In the genomic region with DNA sequence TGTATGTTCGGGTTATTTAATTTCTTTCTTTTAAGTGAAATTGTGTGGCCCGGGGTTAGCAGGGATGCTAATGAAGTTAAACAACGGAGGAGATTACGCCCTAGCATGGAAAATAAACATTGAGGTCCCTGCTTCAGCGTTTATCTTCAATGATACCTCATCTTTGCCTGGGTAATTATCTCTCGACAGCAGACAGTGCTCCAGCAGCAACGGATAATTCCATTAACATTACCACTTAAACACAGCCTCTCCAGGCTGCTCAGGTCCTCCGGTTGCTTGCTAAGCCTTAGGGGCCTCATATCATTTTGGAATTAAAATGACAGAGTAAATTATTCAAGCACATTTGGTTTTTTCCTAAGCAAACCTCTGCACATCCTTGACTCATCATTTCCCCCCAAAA, we compare ENCODE assay signal across 1 cellular context.
TF ChIP-seq lines count a peak whose summit lies in the region.

No MANE protein-coding gene starts in this region.

TF ChIP-seq in K562, 482 proteins besides CTCF, POLR2A, EP300 and RAD21 (continued from another document and continues in another):
- TF ChIP-seq, protein P1, sequence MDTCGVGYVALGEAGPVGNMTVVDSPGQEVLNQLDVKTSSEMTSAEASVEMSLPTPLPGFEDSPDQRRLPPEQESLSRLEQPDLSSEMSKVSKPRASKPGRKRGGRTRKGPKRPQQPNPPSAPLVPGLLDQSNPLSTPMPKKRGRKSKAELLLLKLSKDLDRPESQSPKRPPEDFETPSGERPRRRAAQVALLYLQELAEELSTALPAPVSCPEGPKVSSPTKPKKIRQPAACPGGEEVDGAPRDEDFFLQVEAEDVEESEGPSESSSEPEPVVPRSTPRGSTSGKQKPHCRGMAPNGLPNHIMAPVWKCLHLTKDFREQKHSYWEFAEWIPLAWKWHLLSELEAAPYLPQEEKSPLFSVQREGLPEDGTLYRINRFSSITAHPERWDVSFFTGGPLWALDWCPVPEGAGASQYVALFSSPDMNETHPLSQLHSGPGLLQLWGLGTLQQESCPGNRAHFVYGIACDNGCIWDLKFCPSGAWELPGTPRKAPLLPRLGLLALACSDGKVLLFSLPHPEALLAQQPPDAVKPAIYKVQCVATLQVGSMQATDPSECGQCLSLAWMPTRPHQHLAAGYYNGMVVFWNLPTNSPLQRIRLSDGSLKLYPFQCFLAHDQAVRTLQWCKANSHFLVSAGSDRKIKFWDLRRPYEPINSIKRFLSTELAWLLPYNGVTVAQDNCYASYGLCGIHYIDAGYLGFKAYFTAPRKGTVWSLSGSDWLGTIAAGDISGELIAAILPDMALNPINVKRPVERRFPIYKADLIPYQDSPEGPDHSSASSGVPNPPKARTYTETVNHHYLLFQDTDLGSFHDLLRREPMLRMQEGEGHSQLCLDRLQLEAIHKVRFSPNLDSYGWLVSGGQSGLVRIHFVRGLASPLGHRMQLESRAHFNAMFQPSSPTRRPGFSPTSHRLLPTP (IDR thresholded peaks at IDR 0.05; ENCODE audit: borderline replicate concordance, extremely low read depth, insufficient read length): no peak
- TF ChIP-seq ZNF263 (CRISPR knock-in tag; IDR thresholded peaks at IDR 0.05; ENCODE audit: borderline replicate concordance) (no peak; the same call in 1 of the 2 replicates), FIP1L1 (IDR thresholded peaks at IDR 0.05; ENCODE audit: low read depth, low read length, poor library complexity, severe bottlenecking) (no peak), TCF7L2 (IDR thresholded peaks at IDR 0.05; ENCODE audit: low read depth, low read length) (no peak), CREB1 (IDR thresholded peaks at IDR 0.05) (no peak), CREB1 (CRISPR knock-in tag; IDR thresholded peaks at IDR 0.05) (no peak), BDP1 (IDR thresholded peaks at IDR 0.05; ENCODE audit: insufficient read depth, insufficient read length) (no peak), ASH1L (IDR thresholded peaks at IDR 0.05; ENCODE audit: borderline replicate concordance, low read depth, partially characterized antibody) (no peak), ZNF76 (CRISPR knock-in tag; IDR thresholded peaks at IDR 0.05; ENCODE audit: borderline replicate concordance) (no peak), HSF4 (CRISPR knock-in tag; IDR thresholded peaks at IDR 0.05; ENCODE audit: borderline replicate concordance) (no peak), HIVEP1 (CRISPR knock-in tag; IDR thresholded peaks at IDR 0.05) (no peak), PYGO2 (tag; IDR thresholded peaks at IDR 0.05) (no peak), RFX1 (IDR thresholded peaks at IDR 0.05) (peak; percentile 70), NR3C1 (CRISPR knock-in tag; IDR thresholded peaks at IDR 0.05) (no peak), EWSR1 (IDR thresholded peaks at IDR 0.05; ENCODE audit: borderline replicate concordance, low read depth, partially characterized antibody) (no peak), ZFP30 (CRISPR knock-in tag; IDR thresholded peaks at IDR 0.05; ENCODE audit: borderline replicate concordance) (no peak), SP1 (CRISPR knock-in tag; IDR thresholded peaks at IDR 0.05) (no peak), ZNF174 (CRISPR knock-in tag; IDR thresholded peaks at IDR 0.05) (no peak), ZBED1 (IDR thresholded peaks at IDR 0.05) (no peak), NRF1 (conservative IDR thresholded peaks at IDR 0.05 in 1 of 2, IDR thresholded peaks at IDR 0.05 in 1 of 2) (0 out of 4 replicates have a peak, but pooled peaks of 1 of the 2 experiments have one; percentile 23), ZBTB7A (IDR thresholded peaks at IDR 0.05; ENCODE audit: borderline replicate concordance, control insufficient read depth, low read depth, low read length) (no peak), BHLHE40 (IDR thresholded peaks at IDR 0.05; ENCODE audit: low read length) (no peak), CSDE1 (IDR thresholded peaks at IDR 0.05) (no peak), MAZ (CRISPR knock-in tag; conservative IDR thresholded peaks at IDR 0.05 in 1 of 2, IDR thresholded peaks at IDR 0.05 in 1 of 2) (no peak), FOXM1 (IDR thresholded peaks at IDR 0.05; ENCODE audit: low read depth) (peak; percentile 47; the same call in 1 of the 2 replicates), FOXM1 (CRISPR knock-in tag; IDR thresholded peaks at IDR 0.05; ENCODE audit: low read depth) (no peak), ZNF830 (CRISPR knock-in tag; IDR thresholded peaks at IDR 0.05) (no peak), ZNF41 (CRISPR knock-in tag; conservative IDR thresholded peaks at IDR 0.05) (no peak), CHD4 (IDR thresholded peaks at IDR 0.05; ENCODE audit: insufficient read depth, insufficient replicate concordance, low read depth, low read length, poor library complexity, severe bottlenecking) (no peak), CEBPG (CRISPR knock-in tag; IDR thresholded peaks at IDR 0.05) (no peak), CEBPG (tag; conservative IDR thresholded peaks at IDR 0.05 in 1 of 2, IDR thresholded peaks at IDR 0.05 in 1 of 2) (no peak), FOXJ3 (CRISPR knock-in tag; IDR thresholded peaks at IDR 0.05) (no peak)
- TF ChIP-seq, protein P2, sequence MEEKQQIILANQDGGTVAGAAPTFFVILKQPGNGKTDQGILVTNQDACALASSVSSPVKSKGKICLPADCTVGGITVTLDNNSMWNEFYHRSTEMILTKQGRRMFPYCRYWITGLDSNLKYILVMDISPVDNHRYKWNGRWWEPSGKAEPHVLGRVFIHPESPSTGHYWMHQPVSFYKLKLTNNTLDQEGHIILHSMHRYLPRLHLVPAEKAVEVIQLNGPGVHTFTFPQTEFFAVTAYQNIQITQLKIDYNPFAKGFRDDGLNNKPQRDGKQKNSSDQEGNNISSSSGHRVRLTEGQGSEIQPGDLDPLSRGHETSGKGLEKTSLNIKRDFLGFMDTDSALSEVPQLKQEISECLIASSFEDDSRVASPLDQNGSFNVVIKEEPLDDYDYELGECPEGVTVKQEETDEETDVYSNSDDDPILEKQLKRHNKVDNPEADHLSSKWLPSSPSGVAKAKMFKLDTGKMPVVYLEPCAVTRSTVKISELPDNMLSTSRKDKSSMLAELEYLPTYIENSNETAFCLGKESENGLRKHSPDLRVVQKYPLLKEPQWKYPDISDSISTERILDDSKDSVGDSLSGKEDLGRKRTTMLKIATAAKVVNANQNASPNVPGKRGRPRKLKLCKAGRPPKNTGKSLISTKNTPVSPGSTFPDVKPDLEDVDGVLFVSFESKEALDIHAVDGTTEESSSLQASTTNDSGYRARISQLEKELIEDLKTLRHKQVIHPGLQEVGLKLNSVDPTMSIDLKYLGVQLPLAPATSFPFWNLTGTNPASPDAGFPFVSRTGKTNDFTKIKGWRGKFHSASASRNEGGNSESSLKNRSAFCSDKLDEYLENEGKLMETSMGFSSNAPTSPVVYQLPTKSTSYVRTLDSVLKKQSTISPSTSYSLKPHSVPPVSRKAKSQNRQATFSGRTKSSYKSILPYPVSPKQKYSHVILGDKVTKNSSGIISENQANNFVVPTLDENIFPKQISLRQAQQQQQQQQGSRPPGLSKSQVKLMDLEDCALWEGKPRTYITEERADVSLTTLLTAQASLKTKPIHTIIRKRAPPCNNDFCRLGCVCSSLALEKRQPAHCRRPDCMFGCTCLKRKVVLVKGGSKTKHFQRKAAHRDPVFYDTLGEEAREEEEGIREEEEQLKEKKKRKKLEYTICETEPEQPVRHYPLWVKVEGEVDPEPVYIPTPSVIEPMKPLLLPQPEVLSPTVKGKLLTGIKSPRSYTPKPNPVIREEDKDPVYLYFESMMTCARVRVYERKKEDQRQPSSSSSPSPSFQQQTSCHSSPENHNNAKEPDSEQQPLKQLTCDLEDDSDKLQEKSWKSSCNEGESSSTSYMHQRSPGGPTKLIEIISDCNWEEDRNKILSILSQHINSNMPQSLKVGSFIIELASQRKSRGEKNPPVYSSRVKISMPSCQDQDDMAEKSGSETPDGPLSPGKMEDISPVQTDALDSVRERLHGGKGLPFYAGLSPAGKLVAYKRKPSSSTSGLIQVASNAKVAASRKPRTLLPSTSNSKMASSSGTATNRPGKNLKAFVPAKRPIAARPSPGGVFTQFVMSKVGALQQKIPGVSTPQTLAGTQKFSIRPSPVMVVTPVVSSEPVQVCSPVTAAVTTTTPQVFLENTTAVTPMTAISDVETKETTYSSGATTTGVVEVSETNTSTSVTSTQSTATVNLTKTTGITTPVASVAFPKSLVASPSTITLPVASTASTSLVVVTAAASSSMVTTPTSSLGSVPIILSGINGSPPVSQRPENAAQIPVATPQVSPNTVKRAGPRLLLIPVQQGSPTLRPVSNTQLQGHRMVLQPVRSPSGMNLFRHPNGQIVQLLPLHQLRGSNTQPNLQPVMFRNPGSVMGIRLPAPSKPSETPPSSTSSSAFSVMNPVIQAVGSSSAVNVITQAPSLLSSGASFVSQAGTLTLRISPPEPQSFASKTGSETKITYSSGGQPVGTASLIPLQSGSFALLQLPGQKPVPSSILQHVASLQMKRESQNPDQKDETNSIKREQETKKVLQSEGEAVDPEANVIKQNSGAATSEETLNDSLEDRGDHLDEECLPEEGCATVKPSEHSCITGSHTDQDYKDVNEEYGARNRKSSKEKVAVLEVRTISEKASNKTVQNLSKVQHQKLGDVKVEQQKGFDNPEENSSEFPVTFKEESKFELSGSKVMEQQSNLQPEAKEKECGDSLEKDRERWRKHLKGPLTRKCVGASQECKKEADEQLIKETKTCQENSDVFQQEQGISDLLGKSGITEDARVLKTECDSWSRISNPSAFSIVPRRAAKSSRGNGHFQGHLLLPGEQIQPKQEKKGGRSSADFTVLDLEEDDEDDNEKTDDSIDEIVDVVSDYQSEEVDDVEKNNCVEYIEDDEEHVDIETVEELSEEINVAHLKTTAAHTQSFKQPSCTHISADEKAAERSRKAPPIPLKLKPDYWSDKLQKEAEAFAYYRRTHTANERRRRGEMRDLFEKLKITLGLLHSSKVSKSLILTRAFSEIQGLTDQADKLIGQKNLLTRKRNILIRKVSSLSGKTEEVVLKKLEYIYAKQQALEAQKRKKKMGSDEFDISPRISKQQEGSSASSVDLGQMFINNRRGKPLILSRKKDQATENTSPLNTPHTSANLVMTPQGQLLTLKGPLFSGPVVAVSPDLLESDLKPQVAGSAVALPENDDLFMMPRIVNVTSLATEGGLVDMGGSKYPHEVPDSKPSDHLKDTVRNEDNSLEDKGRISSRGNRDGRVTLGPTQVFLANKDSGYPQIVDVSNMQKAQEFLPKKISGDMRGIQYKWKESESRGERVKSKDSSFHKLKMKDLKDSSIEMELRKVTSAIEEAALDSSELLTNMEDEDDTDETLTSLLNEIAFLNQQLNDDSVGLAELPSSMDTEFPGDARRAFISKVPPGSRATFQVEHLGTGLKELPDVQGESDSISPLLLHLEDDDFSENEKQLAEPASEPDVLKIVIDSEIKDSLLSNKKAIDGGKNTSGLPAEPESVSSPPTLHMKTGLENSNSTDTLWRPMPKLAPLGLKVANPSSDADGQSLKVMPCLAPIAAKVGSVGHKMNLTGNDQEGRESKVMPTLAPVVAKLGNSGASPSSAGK (IDR thresholded peaks at IDR 0.05): no peak
- TF ChIP-seq, protein P3, sequence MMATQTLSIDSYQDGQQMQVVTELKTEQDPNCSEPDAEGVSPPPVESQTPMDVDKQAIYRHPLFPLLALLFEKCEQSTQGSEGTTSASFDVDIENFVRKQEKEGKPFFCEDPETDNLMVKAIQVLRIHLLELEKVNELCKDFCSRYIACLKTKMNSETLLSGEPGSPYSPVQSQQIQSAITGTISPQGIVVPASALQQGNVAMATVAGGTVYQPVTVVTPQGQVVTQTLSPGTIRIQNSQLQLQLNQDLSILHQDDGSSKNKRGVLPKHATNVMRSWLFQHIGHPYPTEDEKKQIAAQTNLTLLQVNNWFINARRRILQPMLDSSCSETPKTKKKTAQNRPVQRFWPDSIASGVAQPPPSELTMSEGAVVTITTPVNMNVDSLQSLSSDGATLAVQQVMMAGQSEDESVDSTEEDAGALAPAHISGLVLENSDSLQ (IDR thresholded peaks at IDR 0.05): no peak
- TF ChIP-seq, protein P4, sequence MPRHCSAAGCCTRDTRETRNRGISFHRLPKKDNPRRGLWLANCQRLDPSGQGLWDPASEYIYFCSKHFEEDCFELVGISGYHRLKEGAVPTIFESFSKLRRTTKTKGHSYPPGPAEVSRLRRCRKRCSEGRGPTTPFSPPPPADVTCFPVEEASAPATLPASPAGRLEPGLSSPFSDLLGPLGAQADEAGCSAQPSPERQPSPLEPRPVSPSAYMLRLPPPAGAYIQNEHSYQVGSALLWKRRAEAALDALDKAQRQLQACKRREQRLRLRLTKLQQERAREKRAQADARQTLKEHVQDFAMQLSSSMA (CRISPR knock-in tag; IDR thresholded peaks at IDR 0.05): no peak
- TF ChIP-seq, protein P5, sequence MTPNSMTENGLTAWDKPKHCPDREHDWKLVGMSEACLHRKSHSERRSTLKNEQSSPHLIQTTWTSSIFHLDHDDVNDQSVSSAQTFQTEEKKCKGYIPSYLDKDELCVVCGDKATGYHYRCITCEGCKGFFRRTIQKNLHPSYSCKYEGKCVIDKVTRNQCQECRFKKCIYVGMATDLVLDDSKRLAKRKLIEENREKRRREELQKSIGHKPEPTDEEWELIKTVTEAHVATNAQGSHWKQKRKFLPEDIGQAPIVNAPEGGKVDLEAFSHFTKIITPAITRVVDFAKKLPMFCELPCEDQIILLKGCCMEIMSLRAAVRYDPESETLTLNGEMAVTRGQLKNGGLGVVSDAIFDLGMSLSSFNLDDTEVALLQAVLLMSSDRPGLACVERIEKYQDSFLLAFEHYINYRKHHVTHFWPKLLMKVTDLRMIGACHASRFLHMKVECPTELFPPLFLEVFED (CRISPR knock-in tag; conservative IDR thresholded peaks at IDR 0.05): no peak
- TF ChIP-seq, protein P6, sequence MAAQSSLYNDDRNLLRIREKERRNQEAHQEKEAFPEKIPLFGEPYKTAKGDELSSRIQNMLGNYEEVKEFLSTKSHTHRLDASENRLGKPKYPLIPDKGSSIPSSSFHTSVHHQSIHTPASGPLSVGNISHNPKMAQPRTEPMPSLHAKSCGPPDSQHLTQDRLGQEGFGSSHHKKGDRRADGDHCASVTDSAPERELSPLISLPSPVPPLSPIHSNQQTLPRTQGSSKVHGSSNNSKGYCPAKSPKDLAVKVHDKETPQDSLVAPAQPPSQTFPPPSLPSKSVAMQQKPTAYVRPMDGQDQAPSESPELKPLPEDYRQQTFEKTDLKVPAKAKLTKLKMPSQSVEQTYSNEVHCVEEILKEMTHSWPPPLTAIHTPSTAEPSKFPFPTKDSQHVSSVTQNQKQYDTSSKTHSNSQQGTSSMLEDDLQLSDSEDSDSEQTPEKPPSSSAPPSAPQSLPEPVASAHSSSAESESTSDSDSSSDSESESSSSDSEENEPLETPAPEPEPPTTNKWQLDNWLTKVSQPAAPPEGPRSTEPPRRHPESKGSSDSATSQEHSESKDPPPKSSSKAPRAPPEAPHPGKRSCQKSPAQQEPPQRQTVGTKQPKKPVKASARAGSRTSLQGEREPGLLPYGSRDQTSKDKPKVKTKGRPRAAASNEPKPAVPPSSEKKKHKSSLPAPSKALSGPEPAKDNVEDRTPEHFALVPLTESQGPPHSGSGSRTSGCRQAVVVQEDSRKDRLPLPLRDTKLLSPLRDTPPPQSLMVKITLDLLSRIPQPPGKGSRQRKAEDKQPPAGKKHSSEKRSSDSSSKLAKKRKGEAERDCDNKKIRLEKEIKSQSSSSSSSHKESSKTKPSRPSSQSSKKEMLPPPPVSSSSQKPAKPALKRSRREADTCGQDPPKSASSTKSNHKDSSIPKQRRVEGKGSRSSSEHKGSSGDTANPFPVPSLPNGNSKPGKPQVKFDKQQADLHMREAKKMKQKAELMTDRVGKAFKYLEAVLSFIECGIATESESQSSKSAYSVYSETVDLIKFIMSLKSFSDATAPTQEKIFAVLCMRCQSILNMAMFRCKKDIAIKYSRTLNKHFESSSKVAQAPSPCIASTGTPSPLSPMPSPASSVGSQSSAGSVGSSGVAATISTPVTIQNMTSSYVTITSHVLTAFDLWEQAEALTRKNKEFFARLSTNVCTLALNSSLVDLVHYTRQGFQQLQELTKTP (IDR thresholded peaks at IDR 0.05; ENCODE audit: low read depth in 1 of 2, partially characterized antibody in 2 of 2): no peak
